ENCODE assay signal across 8 cellular contexts in the genomic region with DNA sequence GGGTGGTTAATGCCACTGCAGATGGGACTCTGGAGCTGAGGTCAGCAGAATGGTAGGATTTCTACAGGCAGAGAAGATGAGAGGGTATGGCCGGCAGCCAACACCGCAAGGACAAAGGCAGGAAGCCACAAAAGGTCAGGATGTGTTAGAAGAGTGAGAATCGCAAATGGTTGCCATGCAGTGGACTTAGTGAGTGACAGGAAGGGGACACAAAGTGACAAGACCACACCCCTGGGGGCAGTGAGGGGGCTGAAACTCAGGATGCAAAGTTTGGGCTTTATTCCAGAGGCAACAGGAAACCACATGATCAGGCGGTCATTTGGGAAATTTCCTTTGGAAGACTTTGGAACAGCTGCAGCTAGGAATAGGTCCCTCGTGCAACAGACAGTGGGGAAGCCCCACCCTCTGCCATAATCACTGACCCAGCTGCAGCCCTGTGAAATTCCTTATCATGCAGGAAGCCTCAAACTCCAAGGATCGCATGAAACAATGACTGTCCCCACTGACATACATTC. TPM values are rescaled to one million over a fixed set of nuclear protein-coding genes. Genes with fewer than 3 reads are reported as not detected.
DNase-seq lines count a peak whose midpoint lies in the region; ATAC-seq and TF ChIP-seq lines count a peak whose summit lies in the region.

No MANE protein-coding gene starts in this region.

- DNase-seq in EL = peak; percentile 75
- DNase-seq in NCI-H748 (lab: John Stamatoyannopoulos, UW; ENCODE audit: unreplicated experiment) = peak; percentile 75
- DNase-seq in epidermal melanocyte (ENCODE audit: insufficient read length, low spot score) = peak; percentile 26
- DNase-seq in nephron progenitor cell = no peak
- DNase-seq in occipital lobe (lab: John Stamatoyannopoulos, UW) = no peak
- DNase-seq in activated T-helper 2 cell treated with anti-CD3 and anti-CD28 coated beads, Interferon-gamma antibody, Interleukin-2, Interleukin-4, amounts not matched to agents 10 μg/mL and 5 μg/mL and 100 μg/mL, durations not matched to agents 14 hours and 24 hours and 36 hours (ENCODE audit: low spot score) = no peak
- DNase-seq in SIG-M5 (lab: John Stamatoyannopoulos, UW) = no peak

- peaks cover 23% of the 10 kb centered on the region for H3K9me3 Mint-ChIP-seq in nephron progenitor cell
- H3K9me3 Mint-ChIP-seq in activated T-helper 2 cell treated with anti-CD3 and anti-CD28 coated beads, Interferon-gamma antibody, Interleukin-2, Interleukin-4, amounts not matched to agents 10 μg/mL and 5 μg/mL and 100 μg/mL, durations not matched to agents 14 hours and 24 hours and 36 hours = peaks cover 11% of the 10 kb centered on the region

- H3K27me3 Mint-ChIP-seq in nephron progenitor cell (ENCODE audit: low read depth, poor library complexity) = peaks cover 4% of the 10 kb centered on the region
- no peaks in the 10 kb centered on the region for H3K27me3 Mint-ChIP-seq in activated T-helper 2 cell treated with anti-CD3 and anti-CD28 coated beads, Interferon-gamma antibody, Interleukin-2, Interleukin-4, amounts not matched to agents 10 μg/mL and 5 μg/mL and 100 μg/mL, durations not matched to agents 14 hours and 24 hours and 36 hours (ENCODE audit: low read depth)

- no peak for ATAC-seq in GM18873 (IDR thresholded peaks at IDR 0.05; ENCODE audit: low FRiP score, unreplicated experiment)

- peak overlapping the region; percentile 10 for H3K27ac Mint-ChIP-seq in nephron progenitor cell
- no peak overlapping the region for H3K27ac Mint-ChIP-seq in activated T-helper 2 cell treated with anti-CD3 and anti-CD28 coated beads, Interferon-gamma antibody, Interleukin-2, Interleukin-4, amounts not matched to agents 10 μg/mL and 5 μg/mL and 100 μg/mL, durations not matched to agents 14 hours and 24 hours and 36 hours

- no peak for TF ChIP-seq CTCF in nephron progenitor cell (IDR thresholded peaks at IDR 0.05)

- intact Hi-C loops in activated T-helper 2 cell treated with anti-CD3 and anti-CD28 coated beads, Interferon-gamma antibody, Interleukin-2, Interleukin-4, amounts not matched to agents 10 μg/mL and 5 μg/mL and 100 μg/mL, durations not matched to agents 14 hours and 24 hours and 36 hours (cut with micrococcal nuclease) = no loop called here

- H3K4me3 Mint-ChIP-seq in nephron progenitor cell = no peak overlapping the region
- no peak overlapping the region for H3K4me3 Mint-ChIP-seq in activated T-helper 2 cell treated with anti-CD3 and anti-CD28 coated beads, Interferon-gamma antibody, Interleukin-2, Interleukin-4, amounts not matched to agents 10 μg/mL and 5 μg/mL and 100 μg/mL, durations not matched to agents 14 hours and 24 hours and 36 hours (ENCODE audit: low read depth)

- peaks cover 60% of the 10 kb centered on the region for H3K36me3 Mint-ChIP-seq in nephron progenitor cell (ENCODE audit: low read depth)
- peaks cover 5% of the 10 kb centered on the region for H3K36me3 Mint-ChIP-seq in activated T-helper 2 cell treated with anti-CD3 and anti-CD28 coated beads, Interferon-gamma antibody, Interleukin-2, Interleukin-4, amounts not matched to agents 10 μg/mL and 5 μg/mL and 100 μg/mL, durations not matched to agents 14 hours and 24 hours and 36 hours (ENCODE audit: low read depth)

- peaks cover 16% of the 10 kb centered on the region for H3K4me1 Mint-ChIP-seq in nephron progenitor cell
- peaks cover 2% of the 10 kb centered on the region for H3K4me1 Mint-ChIP-seq in activated T-helper 2 cell treated with anti-CD3 and anti-CD28 coated beads, Interferon-gamma antibody, Interleukin-2, Interleukin-4, amounts not matched to agents 10 μg/mL and 5 μg/mL and 100 μg/mL, durations not matched to agents 14 hours and 24 hours and 36 hours (ENCODE audit: low read depth)

RNA-seq across cellular contexts. Expression of a gene that starts 14.2 kb away (rescaled TPM):
- 8.1 TPM for total RNA-seq in occipital lobe
- total RNA-seq in activated T-helper 2 cell treated with anti-CD3 and anti-CD28 coated beads, Interferon-gamma antibody, Interleukin-2, Interleukin-4, amounts not matched to agents 10 μg/mL and 5 μg/mL and 100 μg/mL, durations not matched to agents 14 hours and 24 hours and 36 hours = 3.4 and 3.5 TPM in 2 replicates

Comparison
In these comparisons a context has a peak if more than half of its experiments do, and no peak if none do; other contexts are left out.
1. DNase-seq: peak in EL (single experiment), NCI-H748 (single experiment) and epidermal melanocyte (single experiment); none in nephron progenitor cell (single experiment), occipital lobe (single experiment), activated T-helper 2 cell treated with anti-CD3 and anti-CD28 coated beads, Interferon-gamma antibody, Interleukin-2, Interleukin-4, amounts not matched to agents 10 μg/mL and 5 μg/mL and 100 μg/mL, durations not matched to agents 14 hours and 24 hours and 36 hours (single experiment) and SIG-M5 (single experiment).